15 cellular contexts compared by ENCODE assay signal in the genomic region with DNA sequence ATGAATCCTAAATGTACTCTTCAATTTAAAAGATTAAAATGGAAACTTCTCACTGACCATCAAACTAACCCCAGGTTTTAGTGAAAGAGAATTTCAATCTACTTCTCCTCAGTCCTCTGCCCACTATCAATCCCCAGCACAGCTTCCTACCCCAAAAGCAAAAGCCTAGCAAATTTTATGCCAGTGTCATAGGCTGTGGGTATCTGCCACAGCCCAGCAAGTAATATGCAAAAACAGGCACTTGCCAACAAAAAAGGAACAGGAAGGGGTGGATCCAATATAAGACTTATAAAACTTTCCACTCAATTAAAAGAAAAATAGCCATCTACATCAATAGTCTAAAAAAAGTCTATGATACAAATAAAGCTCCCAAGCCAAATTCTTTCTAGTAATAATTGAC. TPM values are rescaled to one million over a fixed set of nuclear protein-coding genes. Genes with fewer than 3 reads are reported as not detected.
DNase-seq lines count a peak whose midpoint lies in the region; ATAC-seq and TF ChIP-seq lines count a peak whose summit lies in the region.
"Had no signal": no experiment of that assay in that cellular context is flagged by ENCODE, and none has a peak within 500 bp of the region (broad histone marks: within the 10 kb centered on the region; RNA-seq: fewer than 3 reads in every experiment).

No MANE protein-coding gene starts in this region.

- H3K27me3 Mint-ChIP-seq in activated naive CD4-positive, alpha-beta T cell treated with anti-CD3 and anti-CD28 coated beads for 36 hours (ENCODE audit: low read depth): no peaks in the 10 kb centered on the region
- peaks cover 3% of the 10 kb centered on the region for H3K27me3 Mint-ChIP-seq in brain

- DNase-seq in activated naive CD4-positive, alpha-beta T cell treated with anti-CD3 and anti-CD28 coated beads for 36 hours: no peak
- no peak for DNase-seq in activated naive CD4-positive, alpha-beta T cell treated with anti-CD3 and anti-CD28 coated beads, Interleukin-2, amount 50 U/mL, for 72 hours (ENCODE audit: low spot score in 2 of 2)
- DNase-seq in LHCN-M2 (ENCODE audit: low read depth): peak; percentile 42
- no peak for DNase-seq in gastrocnemius medialis
- no peak for DNase-seq in caudate nucleus (lab: John Stamatoyannopoulos, UW)
- DNase-seq: body of pancreas, NCI-H1436 treated with DMSO at 0.1 percent for 48 hours, NCI-H345, nucleus accumbens, substantia nigra had no signal

- H3K4me3 Mint-ChIP-seq in activated naive CD4-positive, alpha-beta T cell treated with anti-CD3 and anti-CD28 coated beads for 36 hours: no peak overlapping the region
- peak overlapping the region in 1 of 5 experiments; percentile 4 for H3K4me3 Mint-ChIP-seq in brain

- H3K4me1 Mint-ChIP-seq in activated naive CD4-positive, alpha-beta T cell treated with anti-CD3 and anti-CD28 coated beads for 36 hours (ENCODE audit: low read depth): peaks cover 46% of the 10 kb centered on the region
- H3K4me1 Mint-ChIP-seq in brain: peaks cover 46% of the 10 kb centered on the region

- no peaks in the 10 kb centered on the region for H3K9me3 ChIP-seq in gastrocnemius medialis
- H3K9me3 ChIP-seq: body of pancreas, SJSA1 had no signal

- H3K4me3 ChIP-seq in gastrocnemius medialis: no peak overlapping the region
- H3K4me3 ChIP-seq: body of pancreas, SJSA1, skin epidermis had no signal

- H3K27me3 ChIP-seq in gastrocnemius medialis: no peaks in the 10 kb centered on the region
- H3K27me3 ChIP-seq: body of pancreas, SJSA1 had no signal

- peaks cover 36% of the 10 kb centered on the region for H3K36me3 Mint-ChIP-seq in activated naive CD4-positive, alpha-beta T cell treated with anti-CD3 and anti-CD28 coated beads for 36 hours (ENCODE audit: low read depth)
- H3K36me3 Mint-ChIP-seq in activated naive CD4-positive, alpha-beta T cell treated with anti-CD3 and anti-CD28 coated beads, Interleukin-2, amount 50 U/mL, for 72 hours: peaks cover 8 to 52% of the 10 kb centered on the region in 2 donors
- peaks cover 30% of the 10 kb centered on the region for H3K36me3 Mint-ChIP-seq in brain

- peaks cover 27 to 52% of the 10 kb centered on the region in 2 donors for H3K4me1 ChIP-seq in gastrocnemius medialis
- H3K4me1 ChIP-seq: body of pancreas, SJSA1 had no signal

- in situ Hi-C loops in gastrocnemius medialis (cut with MboI; ENCODE audit: low sequenced_read_pairs in 4 of 4): no loop called here

- H3K27ac ChIP-seq in gastrocnemius medialis (peak overlapping the region in 3 of 4 donors; percentile 12 to 49 (median 41)), caudate nucleus (ENCODE audit: low read depth, low read length) (no peak overlapping the region)
- H3K27ac ChIP-seq: body of pancreas, SJSA1 had no signal

- ATAC-seq in activated naive CD4-positive, alpha-beta T cell treated with anti-CD3 and anti-CD28 coated beads, Interleukin-2, amount 50 U/mL, for 72 hours: no peak
- ATAC-seq in gastrocnemius medialis (no peak), GM21619 (IDR thresholded peaks at IDR 0.05; ENCODE audit: unreplicated experiment) (no peak), HG03432 (IDR thresholded peaks at IDR 0.05; ENCODE audit: unreplicated experiment) (no peak)
- ATAC-seq: body of pancreas had no signal

- H3K36me3 ChIP-seq in gastrocnemius medialis: no peaks in the 10 kb centered on the region

- CTCF ChIA-PET in activated naive CD4-positive, alpha-beta T cell treated with anti-CD3 and anti-CD28 coated beads for 36 hours (lab: Charles Lee): no interaction called here

- H3K27ac Mint-ChIP-seq in activated naive CD4-positive, alpha-beta T cell treated with anti-CD3 and anti-CD28 coated beads for 36 hours: peak overlapping the region; percentile 41
- peak overlapping the region in 1 of 2 donors; percentile 28 for H3K27ac Mint-ChIP-seq in activated naive CD4-positive, alpha-beta T cell treated with anti-CD3 and anti-CD28 coated beads, Interleukin-2, amount 50 U/mL, for 72 hours
- peak overlapping the region in 3 of 5 experiments; percentile 23 to 75 (median 39) for H3K27ac Mint-ChIP-seq in brain

- intact Hi-C loops in activated naive CD4-positive, alpha-beta T cell treated with anti-CD3 and anti-CD28 coated beads for 36 hours (cut with micrococcal nuclease): no loop called here
- intact Hi-C loops in gastrocnemius medialis (cut with DNase I; ENCODE audit: low total_unique reads): no loop called here

- TF ChIP-seq POLR2A in gastrocnemius medialis (IDR thresholded peaks at IDR 0.05): no peak

- no peak for TF ChIP-seq CTCF in brain (conservative IDR thresholded peaks at IDR 0.05)
- TF ChIP-seq CTCF in gastrocnemius medialis (IDR thresholded peaks at IDR 0.05 in 4 of 5, conservative IDR thresholded peaks at IDR 0.05 in 1 of 5): no peak

- H3K9me3 Mint-ChIP-seq in activated naive CD4-positive, alpha-beta T cell treated with anti-CD3 and anti-CD28 coated beads for 36 hours: no peaks in the 10 kb centered on the region
- H3K9me3 Mint-ChIP-seq in activated naive CD4-positive, alpha-beta T cell treated with anti-CD3 and anti-CD28 coated beads, Interleukin-2, amount 50 U/mL, for 72 hours: peaks cover 4% of the 10 kb centered on the region in 2 donors
- no peaks in the 10 kb centered on the region for H3K9me3 Mint-ChIP-seq in brain

RNA-seq across cellular contexts. Expression of a gene that starts 22.3 kb away (rescaled TPM):
- total RNA-seq in activated naive CD4-positive, alpha-beta T cell treated with anti-CD3 and anti-CD28 coated beads for 36 hours: 10 to 100 TPM; 75.7 to 78.3 TPM
- total RNA-seq in activated naive CD4-positive, alpha-beta T cell treated with anti-CD3 and anti-CD28 coated beads, Interleukin-2, amount 50 U/mL, for 72 hours: 10 to 100 TPM; 61.3 to 74.6 TPM
- total RNA-seq in LHCN-M2 (2014; rRNA removed) (73.6 and 99.8 TPM in 2 replicates), gastrocnemius medialis (100 to 1,000 TPM in 3 of 4 donors, 10 to 100 TPM in 1; 73.2 to 149 (median 119) TPM)
- 43.6 TPM for polyA plus RNA-seq in LHCN-M2 (2012)
- 6.0 TPM for polyA plus RNA-seq in brain (ENCODE audit: insufficient read depth, low read depth, low replicate concordance)
